11 cellular contexts compared by ENCODE assay signal in genomic region chr6:131948221-131948661, GRCh38. TPM values are rescaled to one million over a fixed set of nuclear protein-coding genes. Genes with fewer than 3 reads are reported as not detected.
DNase-seq lines count a peak whose midpoint lies in the region; ATAC-seq and TF ChIP-seq lines count a peak whose summit lies in the region.
"Had no signal": no experiment of that assay in that cellular context is flagged by ENCODE, and none has a peak within 500 bp of the region (broad histone marks: within the 10 kb centered on the region; RNA-seq: fewer than 3 reads in every experiment).

No MANE protein-coding gene starts in this region.

- peaks cover 16% of the 10 kb centered on the region for H3K79me2 ChIP-seq in mesendoderm (ENCODE audit: control insufficient read depth, insufficient read depth, low read length)

- H3K9me3 ChIP-seq in HUES6 (ENCODE audit: control insufficient read depth, insufficient read depth, low read depth, low read length) (no peaks in the 10 kb centered on the region), suprapubic skin (no peaks in the 10 kb centered on the region)

- H3K4me1 ChIP-seq in HUES6 (ENCODE audit: control insufficient read depth, insufficient read depth, low read length): peaks cover 37% of the 10 kb centered on the region
- peaks cover 3% of the 10 kb centered on the region for H3K4me1 ChIP-seq in mesendoderm (ENCODE audit: control insufficient read depth, low read depth, low read length)
- peaks cover 32% of the 10 kb centered on the region for H3K4me1 ChIP-seq in suprapubic skin

- H3K27me3 ChIP-seq in HUES6 (ENCODE audit: control insufficient read depth, insufficient read depth, low read length) (no peaks in the 10 kb centered on the region), mesendoderm (ENCODE audit: insufficient read depth, low read length, poor library complexity) (no peaks in the 10 kb centered on the region), suprapubic skin (no peaks in the 10 kb centered on the region)

- H2AK5ac ChIP-seq in mesendoderm (ENCODE audit: low read length): no peak overlapping the region

- H3K79me1 ChIP-seq in mesendoderm (ENCODE audit: low read length): peaks cover 4% of the 10 kb centered on the region

- H3K36me3 ChIP-seq in HUES6 (ENCODE audit: control insufficient read depth, insufficient read depth, low read length) (peaks cover 29% of the 10 kb centered on the region), mesendoderm (ENCODE audit: control insufficient read depth, insufficient read depth, low read length) (peaks cover 3% of the 10 kb centered on the region), suprapubic skin (no peaks in the 10 kb centered on the region)

- no peak overlapping the region for H2BK5ac ChIP-seq in mesendoderm (ENCODE audit: low read length)

- no peak for TF ChIP-seq EP300 in suprapubic skin (IDR thresholded peaks at IDR 0.05)

- peak; percentile 39 for DNase-seq in dedifferentiated amniotic fluid mesenchymal stem cell (ENCODE audit: extremely low spot score)
- peak; percentile 37 for DNase-seq in mesendoderm
- no peak for DNase-seq in suprapubic skin (ENCODE audit: low spot score in 2 of 2)
- DNase-seq in NAMALWA (ENCODE audit: low spot score): no peak
- DNase-seq in stimulated activated CD4-positive, alpha-beta T cell treated with anti-CD3 and anti-CD28 coated beads, Interleukin-2, amount 100 ng/mL, for 48 hours: no peak
- no peak for DNase-seq in GM19238 (ENCODE audit: insufficient read length, low spot score)
- DNase-seq: activated B cell treated with CpG ODN at 0.5 μM for 24 hours; activated effector memory CD4-positive, alpha-beta T cell treated with Interleukin-2 at 50 U/mL for 16 hours; NCI-H187 treated with DMSO at 0.1 percent for 48 hours had no signal

- no peak for TF ChIP-seq CTCF in suprapubic skin (IDR thresholded peaks at IDR 0.05)

- no peak overlapping the region for H4K5ac ChIP-seq in mesendoderm (ENCODE audit: low read length)

- H4K8ac ChIP-seq in mesendoderm (ENCODE audit: low read depth, low read length): no peak overlapping the region

- H3K27ac ChIP-seq in HUES6 (ENCODE audit: low read depth, low read length) (no peak overlapping the region), mesendoderm (ENCODE audit: low read depth, low read length) (no peak overlapping the region), suprapubic skin (peak overlapping the region; percentile 94)

- no peak overlapping the region for H3K4me2 ChIP-seq in mesendoderm (ENCODE audit: low read length)

- WGBS in mesendoderm (ENCODE audit: extremely low coverage, insufficient coverage, low lambda C conversion rate): no CpG with 5 or more reads among the region's 3 CpGs
- whole genome bisulfite sequencing in suprapubic skin: 71% methylated on average over 3 of the region's 3 CpGs

- no peak for ATAC-seq in HG03342 (IDR thresholded peaks at IDR 0.05; ENCODE audit: unreplicated experiment)

- H3K9ac ChIP-seq in HUES6 (ENCODE audit: low read length): no peak overlapping the region
- no peak overlapping the region for H3K9ac ChIP-seq in mesendoderm (ENCODE audit: low read length)

- H2BK15ac ChIP-seq in mesendoderm (replicated peaks; ENCODE audit: low read depth): no peak overlapping the region

- TF ChIP-seq POLR2A in suprapubic skin (IDR thresholded peaks at IDR 0.05): no peak

- no peak overlapping the region for H3K4ac ChIP-seq in mesendoderm (ENCODE audit: low read depth, low read length)

- no peak overlapping the region for H2BK120ac ChIP-seq in mesendoderm (ENCODE audit: low read depth, low read length)

- H3K56ac ChIP-seq in mesendoderm (ENCODE audit: low read length): no peak overlapping the region

- no peak overlapping the region for H3K23ac ChIP-seq in mesendoderm (ENCODE audit: low read length)

- peak overlapping the region; percentile 74; the same call in 1 of the 2 replicates for H3K4me3 ChIP-seq in HUES6 (ENCODE audit: low read depth, low read length)
- H3K4me3 ChIP-seq in mesendoderm (ENCODE audit: low read length): no peak overlapping the region
- H3K4me3 ChIP-seq in suprapubic skin: peak overlapping the region; percentile 78

- H3K18ac ChIP-seq in mesendoderm (ENCODE audit: low read length): no peak overlapping the region

RNA-seq across cellular contexts. Expression of gene CCN2, which starts 2.9 kb away (rescaled TPM):
- 267 TPM for polyA plus RNA-seq in mesendoderm (2013, experiment 1 of 2)
- 258 TPM for polyA plus RNA-seq in mesendoderm (2013, experiment 2 of 2)
- total RNA-seq in suprapubic skin: 100 to 1,000 TPM in 1 of 4 donors, 10 to 100 TPM in 3; 41.0 to 136 (median 78.6) TPM

Comparison
In these comparisons a context has a peak if more than half of its experiments do, and no peak if none do; other contexts are left out.
1. DNase-seq: peak in dedifferentiated amniotic fluid mesenchymal stem cell (single experiment) and mesendoderm (single experiment); none in suprapubic skin (0 of 2), NAMALWA (single experiment), stimulated activated CD4-positive, alpha-beta T cell treated with anti-CD3 and anti-CD28 coated beads, Interleukin-2, amount 100 ng/mL, for 48 hours (0 of 2) and GM19238 (single experiment).